Comparison of ENCODE assay signal across 16 cellular contexts in genomic region chr9:123109540-123110279, GRCh38.
DNase-seq lines count a peak whose midpoint lies in the region; ATAC-seq and TF ChIP-seq lines count a peak whose summit lies in the region.
"Had no signal": no experiment of that assay in that cellular context is flagged by ENCODE, and none has a peak within 500 bp of the region (broad histone marks: within the 10 kb centered on the region; RNA-seq: fewer than 3 reads in every experiment).

No MANE protein-coding gene starts in this region.

- H4K8ac ChIP-seq in H9 (replicated peaks; ENCODE audit: insufficient read length, low read depth, low read length), result no peak overlapping the region

- no peaks in the 10 kb centered on the region for H3K79me2 ChIP-seq in H9 (ENCODE audit: insufficient read depth, low read length)

- no peak overlapping the region for H3K23ac ChIP-seq in H9 (ENCODE audit: insufficient read length, low read depth, low read length)

- H3K4me1 ChIP-seq in thyroid gland (peaks cover 0 to 3% of the 10 kb centered on the region in 2 donors), H9 (ENCODE audit: insufficient read depth, low read length) (no peaks in the 10 kb centered on the region)
- H3K4me1 ChIP-seq: HAP-1 had no signal

- no peak overlapping the region for H3K14ac ChIP-seq in H9 (ENCODE audit: insufficient read depth, low read length)

- no peak overlapping the region for H2BK5ac ChIP-seq in H9 (ENCODE audit: insufficient read length, low read length)

- DNase-seq in HuH-7 (ENCODE audit: low spot score) (peak; percentile 79), T-cell (no peak), left lobe of liver (ENCODE audit: low spot score) (peak; percentile 80), progenitor cell of endocrine pancreas (ENCODE audit: low spot score, unreplicated experiment) (no peak), AG08395 (ENCODE audit: low spot score) (no peak), thyroid gland (no peak), H9 (no peak)
- DNase-seq: C1 segment of cervical spinal cord, COR-L47, Karpas-422, MM.1S, NCI-H187 treated with DMSO at 0.1 percent for 48 hours, NCI-H446 treated with DMSO at 0.1 percent for 48 hours, NCI-H82 had no signal

- H3K56ac ChIP-seq in H9 (ENCODE audit: insufficient read length, low read depth, low read length), result no peak overlapping the region

- no peak overlapping the region for H3T11ph ChIP-seq in H9 (ENCODE audit: low read length)

- peaks cover 2% of the 10 kb centered on the region for H4K20me1 ChIP-seq in H9 (ENCODE audit: control insufficient read depth, insufficient read depth, insufficient read length)

- 89 to 96% methylated on average over 13 to 14 of the region's 15 CpGs for WGBS in thyroid gland, 2 donors
- WGBS in H9 (ENCODE audit: extremely low coverage, insufficient read length, low lambda C conversion rate), result no CpG with 5 or more reads among the region's 15 CpGs

- H3K4me2 ChIP-seq in H9 (ENCODE audit: insufficient read depth, insufficient read length, low read length), result no peak overlapping the region

- no peaks in the 10 kb centered on the region for H3K9me3 Mint-ChIP-seq in T-cell
- H3K9me3 Mint-ChIP-seq in progenitor cell of endocrine pancreas (ENCODE audit: low read depth), result no peaks in the 10 kb centered on the region
- no peaks in the 10 kb centered on the region for H3K9me3 Mint-ChIP-seq in H9

- CTCF ChIA-PET in T-cell (lab: Charles Lee), result no interaction called here

- no peak for TF ChIP-seq POLR2A in thyroid gland (IDR thresholded peaks at IDR 0.05)

- no peak overlapping the region for H3K4me3 ChIP-seq in thyroid gland (replicated peaks in 1 of 3)
- H3K4me3 ChIP-seq: HAP-1 had no signal

- H2BK120ac ChIP-seq in H9 (ENCODE audit: low read depth, low read length, poor library complexity, severe bottlenecking), result no peak overlapping the region

- no peak for TF ChIP-seq CTCF in progenitor cell of endocrine pancreas (IDR thresholded peaks at IDR 0.05; ENCODE audit: unreplicated experiment)
- TF ChIP-seq CTCF in thyroid gland (IDR thresholded peaks at IDR 0.05), result no peak
- TF ChIP-seq CTCF in H9 (conservative IDR thresholded peaks at IDR 0.05), result no peak

- no peak overlapping the region for H2BK20ac ChIP-seq in H9 (ENCODE audit: low read depth, low read length, poor library complexity, severe bottlenecking)

- H3K27me3 ChIP-seq in thyroid gland, result no peaks in the 10 kb centered on the region
- no peaks in the 10 kb centered on the region for H3K27me3 ChIP-seq in H9 (ENCODE audit: insufficient read depth, low read length)

- POLR2A ChIA-PET in T-cell (lab: Charles Lee), result no interaction called here

- no peak overlapping the region for H3K18ac ChIP-seq in H9 (ENCODE audit: insufficient read length, low read depth, low read length)

- H3K9me3 ChIP-seq in thyroid gland, result no peaks in the 10 kb centered on the region
- no peaks in the 10 kb centered on the region for H3K9me3 ChIP-seq in H9 (ENCODE audit: control insufficient read depth, low read depth, low read length)
- H3K9me3 ChIP-seq: HAP-1 had no signal

- H3K27ac Mint-ChIP-seq in T-cell (peak overlapping the region; percentile 13 to 47), progenitor cell of endocrine pancreas (peak overlapping the region; percentile 67), H9 (no peak overlapping the region)

- H3K27ac ChIP-seq in thyroid gland, result no peak overlapping the region
- H3K27ac ChIP-seq in H9 (ENCODE audit: insufficient read length, low read depth, low read length), result no peak overlapping the region

- no peak overlapping the region for H3K9ac ChIP-seq in H9 (ENCODE audit: extremely low read depth, insufficient read length, low read length)

- H3K4me3 Mint-ChIP-seq in T-cell (no peak overlapping the region), progenitor cell of endocrine pancreas (ENCODE audit: low read depth) (no peak overlapping the region), H9 (no peak overlapping the region)

- no peaks in the 10 kb centered on the region for H3K27me3 Mint-ChIP-seq in T-cell
- H3K27me3 Mint-ChIP-seq in progenitor cell of endocrine pancreas, result no peaks in the 10 kb centered on the region
- H3K27me3 Mint-ChIP-seq in H9 (ENCODE audit: low read depth), result no peaks in the 10 kb centered on the region; the same call in 1 of the 2 replicates

- H4K5ac ChIP-seq in H9 (ENCODE audit: insufficient read length, low read depth, low read length), result no peak overlapping the region

- peaks cover 20% of the 10 kb centered on the region for H3K36me3 Mint-ChIP-seq in T-cell
- peaks cover 13% of the 10 kb centered on the region for H3K36me3 Mint-ChIP-seq in progenitor cell of endocrine pancreas (ENCODE audit: insufficient read depth)
- peaks cover 19 to 47% (median 24%) of the 10 kb centered on the region in 3 experiments; a peak in 6 of 7 replicates for H3K36me3 Mint-ChIP-seq in H9 (ENCODE audit: insufficient read depth in 1 of 3, low read depth in 3 of 3)

- H4K91ac ChIP-seq in H9 (ENCODE audit: insufficient read length, low read depth, low read length), result no peak overlapping the region

- no peaks in the 10 kb centered on the region for H3K23me2 ChIP-seq in H9 (ENCODE audit: insufficient read length, low read depth, low read length, poor library complexity, severe bottlenecking)

- no peak overlapping the region for H2BK12ac ChIP-seq in H9 (ENCODE audit: insufficient read length, low read depth, low read length)

- peaks cover 17 to 22% (median 21%) of the 10 kb centered on the region in 3 donors for H3K4me1 Mint-ChIP-seq in T-cell
- no peaks in the 10 kb centered on the region for H3K4me1 Mint-ChIP-seq in progenitor cell of endocrine pancreas (ENCODE audit: low read depth)
- peaks cover 11 to 16% of the 10 kb centered on the region in 2 experiments for H3K4me1 Mint-ChIP-seq in H9

- H2AK5ac ChIP-seq in H9 (ENCODE audit: insufficient read length, low read length), result no peak overlapping the region

- H2AFZ ChIP-seq in H9 (ENCODE audit: low read length), result no peak overlapping the region

- H3K4ac ChIP-seq in H9 (ENCODE audit: low read depth, low read length), result no peak overlapping the region

- H2BK15ac ChIP-seq in H9 (ENCODE audit: low read depth, low read length), result no peak overlapping the region

- H3K36me3 ChIP-seq in thyroid gland, result peaks cover 21 to 24% of the 10 kb centered on the region in 2 donors

- no peaks in the 10 kb centered on the region for H3K79me1 ChIP-seq in H9 (ENCODE audit: insufficient read depth, low read depth, low read length, poor library complexity, severe bottlenecking)

- intact Hi-C loops in thyroid gland (cut with DNase I), result no loop called here

- ATAC-seq in T-cell (replicated peaks in 1 of 4) (no peak), left lobe of liver (peak; percentile 73)
- ATAC-seq: Right ventricle myocardium inferior had no signal

Comparison
In these comparisons a context has a peak if more than half of its experiments do, and no peak if none do; other contexts are left out.
1. DNase-seq: peak in HuH-7 (single experiment) and left lobe of liver (single experiment); none in T-cell (0 of 34), progenitor cell of endocrine pancreas (single experiment), AG08395 (single experiment), thyroid gland (0 of 2) and H9 (single experiment).
2. H3K27ac Mint-ChIP-seq: peak in T-cell (2 of 2) and progenitor cell of endocrine pancreas (single experiment); none in H9 (0 of 3).